Comparison of ENCODE assay signal across 9 cellular contexts in the genomic region with DNA sequence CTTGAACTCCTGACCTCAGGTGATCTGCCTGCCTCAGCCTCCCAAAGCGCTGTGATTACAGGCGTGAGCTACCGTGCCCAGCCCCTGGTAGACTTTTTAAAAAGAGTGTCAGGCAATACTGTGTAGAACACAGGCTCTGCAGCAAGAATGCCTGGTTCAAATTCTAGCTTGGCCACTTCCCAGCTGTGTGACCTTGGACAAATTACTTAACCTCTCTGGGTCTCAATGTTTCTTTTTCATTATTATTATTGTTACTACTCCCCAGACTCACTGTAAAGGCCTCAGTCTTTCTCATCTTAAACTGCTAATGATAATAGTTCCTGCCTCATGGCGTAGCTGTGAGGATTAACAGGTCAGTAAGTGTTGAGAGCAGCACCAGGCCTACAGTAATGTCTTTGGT.
"Had no signal": no experiment of that assay in that cellular context is flagged by ENCODE, and none has a peak within 500 bp of the region (broad histone marks: within the 10 kb centered on the region; RNA-seq: fewer than 3 reads in every experiment).

No MANE protein-coding gene starts in this region.

- H3K27ac Mint-ChIP-seq: GM23338, H9, HFFc6 had no signal

- FAIRE-seq: H1, H54 had no signal

- H3K4me3 Mint-ChIP-seq: GM23338, H9, HFFc6 had no signal

- H3K4me1 Mint-ChIP-seq: GM23338 had no signal

- H2AFZ ChIP-seq: GM23338 had no signal

- DNase-seq: H9, HCEC 1CT, HFFc6, IMR-90, KBM-7 had no signal

- H3K9me3 Mint-ChIP-seq: GM23338, H9, HFFc6 had no signal

- H3K4me3 ChIP-seq: GM23338 had no signal

- H3K9ac ChIP-seq: KMS-11 had no signal

- H3K27ac ChIP-seq: KMS-11 had no signal

- H3K4me2 ChIP-seq: GM23338, KMS-11 had no signal
